12 cellular contexts compared by ENCODE assay signal in the genomic region with DNA sequence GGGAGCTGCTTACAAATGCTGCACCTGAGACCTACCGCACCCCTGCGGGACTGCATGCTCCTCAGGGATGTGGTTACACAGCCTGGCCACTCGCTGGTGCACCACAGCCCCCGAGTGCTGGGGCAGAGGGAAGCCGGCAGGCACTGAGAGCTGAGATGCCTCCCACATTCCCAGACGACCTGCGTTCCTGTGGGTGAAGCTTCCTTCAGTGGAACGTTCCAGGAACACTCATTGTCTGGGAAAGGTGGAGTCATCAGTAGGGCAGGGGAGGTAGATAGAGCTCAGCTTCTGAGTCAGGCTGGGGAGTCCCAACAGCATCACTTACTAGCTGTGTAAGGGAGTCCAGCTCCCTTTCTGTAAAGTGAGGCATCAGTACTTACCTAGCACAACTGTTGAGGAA. TPM values are rescaled to one million over a fixed set of nuclear protein-coding genes. Genes with fewer than 3 reads are reported as not detected.
"Had no signal": no experiment of that assay in that cellular context is flagged by ENCODE, and none has a peak within 500 bp of the region (broad histone marks: within the 10 kb centered on the region; RNA-seq: fewer than 3 reads in every experiment).

No MANE protein-coding gene starts in this region.

RNA-seq across cellular contexts. Expression of a gene that starts 2.5 kb away (rescaled TPM):
- total RNA-seq: dermis microvascular lymphatic vessel endothelial cell; endodermal cell; endothelial cell of umbilical vein; frontal cortex; left ventricle myocardium inferior; lung microvascular endothelial cell; mesenteric fat pad; naive thymus-derived CD8-positive, alpha-beta T cell; osteocyte; posterior vena cava had no signal
- polyA plus RNA-seq: endothelial cell of umbilical vein; naive thymus-derived CD8-positive, alpha-beta T cell; neural cell; sigmoid colon had no signal
